In the genomic region with DNA sequence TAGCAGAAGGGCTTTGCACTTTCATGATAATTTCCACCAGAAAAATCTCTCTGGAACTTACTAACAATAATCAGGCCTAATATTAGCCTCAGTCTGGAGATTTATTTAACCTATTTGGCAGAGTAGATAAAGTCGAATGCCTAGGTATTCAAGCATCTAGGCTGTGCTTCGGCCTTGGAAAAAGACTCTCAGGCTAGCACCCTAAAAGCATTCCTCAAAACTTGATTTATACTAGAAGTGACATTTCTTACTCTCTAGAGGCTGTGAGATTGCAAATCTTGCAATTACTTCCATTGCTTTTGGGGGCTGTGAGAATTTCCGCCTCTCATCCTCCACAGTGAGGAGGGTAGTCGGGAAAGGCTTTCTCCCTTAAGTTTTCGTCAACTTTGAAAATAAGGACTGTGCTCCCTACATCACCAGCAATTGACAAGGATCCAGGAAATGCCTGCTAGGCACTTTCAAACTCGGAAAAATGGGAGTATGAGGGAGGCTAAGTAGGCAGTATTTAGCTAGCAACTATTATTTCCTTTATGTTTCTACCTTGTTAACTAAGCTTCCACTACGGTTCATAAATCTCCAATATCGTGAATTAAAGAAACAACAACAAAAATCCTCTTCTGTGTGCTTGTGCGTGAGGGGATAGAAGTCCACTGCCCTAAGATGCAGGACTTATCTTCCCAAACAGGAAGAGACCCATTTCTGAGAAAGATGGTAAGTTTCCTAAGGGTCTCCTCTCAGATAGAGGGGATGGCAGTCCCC, we compare ENCODE assay signal across 8 cellular contexts. TPM values are rescaled to one million over a fixed set of nuclear protein-coding genes. Genes with fewer than 3 reads are reported as not detected.
DNase-seq lines count a peak whose midpoint lies in the region; ATAC-seq and TF ChIP-seq lines count a peak whose summit lies in the region.

No MANE protein-coding gene starts in this region.

- peaks cover 28% of the 10 kb centered on the region for H3K4me1 Mint-ChIP-seq in nephron

- peak overlapping the region; percentile 88 to 97 (median 95) for H3K9ac ChIP-seq in BLaER1 treated with 17β-estradiol and CSF1 and Interleukin-3, amounts not matched to agents 10 nM and 100 nM

- peak overlapping the region; percentile 89 to 96 (median 96) for H3K27ac Mint-ChIP-seq in nephron

- peaks cover 0 to 8% (median 6%) of the 10 kb centered on the region in 11 experiments; a peak in 15 of 22 replicates for H3K36me3 ChIP-seq in BLaER1 treated with 17β-estradiol and CSF1 and Interleukin-3, amounts not matched to agents 10 nM and 100 nM
- H3K36me3 ChIP-seq in MG63: peaks cover 5% of the 10 kb centered on the region

- peaks cover 7% of the 10 kb centered on the region for H3K36me3 Mint-ChIP-seq in nephron (ENCODE audit: low read depth)

- peak overlapping the region; percentile 93 to 94 (median 94) for H3K4me3 Mint-ChIP-seq in nephron

- no peaks in the 10 kb centered on the region for H3K27me3 ChIP-seq in BLaER1 treated with 17β-estradiol and CSF1 and Interleukin-3, amounts not matched to agents 10 nM and 100 nM
- H3K27me3 ChIP-seq in MG63 (no peaks in the 10 kb centered on the region), dorsolateral prefrontal cortex (no peaks in the 10 kb centered on the region)

- peaks cover 7 to 33% (median 20%) of the 10 kb centered on the region in 10 experiments for H3K4me1 ChIP-seq in BLaER1 treated with 17β-estradiol and CSF1 and Interleukin-3, amounts not matched to agents 10 nM and 100 nM

- peak overlapping the region; percentile 78 to 97 (median 93) for H3K27ac ChIP-seq in BLaER1 treated with 17β-estradiol and CSF1 and Interleukin-3, amounts not matched to agents 10 nM and 100 nM
- peak overlapping the region; percentile 82 to 99 (median 96) for H3K27ac ChIP-seq in dorsolateral prefrontal cortex

- peaks cover 6% of the 10 kb centered on the region for H3K27me3 Mint-ChIP-seq in nephron (ENCODE audit: low read depth)

- peak overlapping the region; percentile 69 to 87 (median 77) for H3K4me3 ChIP-seq in BLaER1 treated with 17β-estradiol and CSF1 and Interleukin-3, amounts not matched to agents 10 nM and 100 nM
- H3K4me3 ChIP-seq in MG63 (peak overlapping the region; percentile 81), dorsolateral prefrontal cortex (peak overlapping the region; percentile 66 to 98 (median 84))

- intact Hi-C loops in dorsolateral prefrontal cortex (cut with DNase I) (loop anchor here (2.0 to 10.0 kb wide), 6 partner anchors 83 to 1135 kb away; no protein-coding TSS in a partner anchor), sciatic nerve (cut with DNase I) (loop anchor here (10.0 kb wide), 1 partner anchor 627 kb away; no protein-coding TSS in a partner anchor)

- H3K4me2 ChIP-seq in BLaER1 treated with 17β-estradiol and CSF1 and Interleukin-3, amounts not matched to agents 10 nM and 100 nM: peak overlapping the region; percentile 83 to 94 (median 87)

- no peaks in the 10 kb centered on the region for H3K9me3 Mint-ChIP-seq in nephron

- H4K20me1 ChIP-seq in BLaER1 treated with 17β-estradiol and CSF1 and Interleukin-3, amounts not matched to agents 10 nM and 100 nM: peaks cover 10 to 19% (median 10%) of the 10 kb centered on the region in 11 experiments; a peak in 20 of 22 replicates

- TF ChIP-seq CTCF in dorsolateral prefrontal cortex (IDR thresholded peaks at IDR 0.05 in 54 of 56, conservative IDR thresholded peaks at IDR 0.05 in 2 of 56; ENCODE audit: low read depth in 1 of 56, partially characterized antibody in 56 of 56): peak in 3 of 56 donors; percentile 5 to 28 (median 9)
- TF ChIP-seq CTCF in nephron (IDR thresholded peaks at IDR 0.05; ENCODE audit: unreplicated experiment in 3 of 3): no peak
- no peak for TF ChIP-seq CTCF in GM20000 (IDR thresholded peaks at IDR 0.05; ENCODE audit: extremely low read depth, missing control alignments)

- DNase-seq in MG63: no peak
- DNase-seq in dorsolateral prefrontal cortex: no peak
- no peak for DNase-seq in islet precursor cell
- no peak for DNase-seq in sciatic nerve (ENCODE audit: low spot score)
- no peak for DNase-seq in GM20000 (ENCODE audit: low spot score)

- ATAC-seq in sciatic nerve (no peak), HG03159 (IDR thresholded peaks at IDR 0.05; ENCODE audit: unreplicated experiment) (no peak)

- H3K9me3 ChIP-seq in BLaER1 treated with 17β-estradiol and CSF1 and Interleukin-3, amounts not matched to agents 10 nM and 100 nM (replicated peaks in 1 of 11): no peaks in the 10 kb centered on the region
- no peaks in the 10 kb centered on the region for H3K9me3 ChIP-seq in MG63

RNA-seq across cellular contexts. Expression of a gene that starts 1.1 kb away (rescaled TPM):
- total RNA-seq in MG63 (2014; rRNA removed; shearing (Covaris generic); ENCODE audit: low replicate concordance): 41.3 and 57.4 TPM in 2 replicates
- 100 to 1,000 TPM; 105 to 422 (median 276) TPM for total RNA-seq in dorsolateral prefrontal cortex
- total RNA-seq in sciatic nerve: 55.0 TPM
